10 cellular contexts compared by ENCODE assay signal in genomic region chr5:169301386-169301930, GRCh38. TPM values are rescaled to one million over a fixed set of nuclear protein-coding genes. Genes with fewer than 3 reads are reported as not detected.
DNase-seq lines count a peak whose midpoint lies in the region; ATAC-seq and TF ChIP-seq lines count a peak whose summit lies in the region.
"Had no signal": no experiment of that assay in that cellular context is flagged by ENCODE, and none has a peak within 500 bp of the region (broad histone marks: within the 10 kb centered on the region; RNA-seq: fewer than 3 reads in every experiment).

No MANE protein-coding gene starts in this region.

- no peak for ATAC-seq in central memory CD8-positive, alpha-beta T cell (replicated peaks; ENCODE audit: extremely low read depth, poor library complexity, severe bottlenecking)
- no peak for ATAC-seq in GM21717 (IDR thresholded peaks at IDR 0.05; ENCODE audit: unreplicated experiment)
- ATAC-seq: activated CD4-positive, CD25-positive, alpha-beta regulatory T cell treated with anti-CD3 and anti-CD28 coated beads, Interleukin-2, amount 50 U/mL, for 24 hours had no signal

- H3K36me3 Mint-ChIP-seq in HFFc6 (ENCODE audit: low read depth), result no peaks in the 10 kb centered on the region
- peaks cover 2% of the 10 kb centered on the region for H3K36me3 Mint-ChIP-seq in central memory CD8-positive, alpha-beta T cell (ENCODE audit: insufficient read depth)

- DNase-seq in HFFc6 (no peak), iPS-NIHi11 (ENCODE audit: low spot score) (peak; percentile 23), NCI-H1417 (lab: John Stamatoyannopoulos, UW) (no peak), mesenteric fat pad (ENCODE audit: low spot score) (no peak)
- no peak for DNase-seq in central memory CD8-positive, alpha-beta T cell (ENCODE audit: low spot score in 2 of 2)
- DNase-seq in activated naive CD4-positive, alpha-beta T cell treated with Interleukin-2 at 50 U/mL for 16 hours, result no peak
- DNase-seq: DMS153 had no signal

- no peak for TF ChIP-seq CTCF in HFFc6 (IDR thresholded peaks at IDR 0.05)

- H3K4me3 ChIP-seq in skin epidermis, result peak overlapping the region in 5 of 7 experiments; percentile 35 to 52 (median 42)

- H3K27me3 Mint-ChIP-seq in HFFc6 (ENCODE audit: insufficient read depth), result peaks cover 48% of the 10 kb centered on the region
- H3K27me3 Mint-ChIP-seq in central memory CD8-positive, alpha-beta T cell, result peaks cover 68% of the 10 kb centered on the region

- no peaks in the 10 kb centered on the region for H3K9me3 Mint-ChIP-seq in HFFc6
- no peaks in the 10 kb centered on the region for H3K9me3 Mint-ChIP-seq in central memory CD8-positive, alpha-beta T cell

- H3K27ac ChIP-seq in skin epidermis, result peak overlapping the region in 10 of 21 experiments; percentile 2 to 85 (median 72)

- peak overlapping the region; percentile 83 for H3K4me3 Mint-ChIP-seq in HFFc6
- H3K4me3 Mint-ChIP-seq in central memory CD8-positive, alpha-beta T cell, result peak overlapping the region; percentile 27

- peak overlapping the region; percentile 10; the same call in 1 of the 2 replicates for H3K27ac Mint-ChIP-seq in HFFc6
- no peak overlapping the region for H3K27ac Mint-ChIP-seq in central memory CD8-positive, alpha-beta T cell (ENCODE audit: low read depth)

- peaks cover 54% of the 10 kb centered on the region for H3K4me1 Mint-ChIP-seq in HFFc6 (ENCODE audit: low read depth)
- H3K4me1 Mint-ChIP-seq in central memory CD8-positive, alpha-beta T cell, result peaks cover 7% of the 10 kb centered on the region

RNA-seq across cellular contexts. Expression of gene SLIT3, which starts 0.5 kb away (rescaled TPM):
- 1 to 10 TPM; 4.2 to 8.3 (median 7.1) TPM for total RNA-seq in HFFc6 (2021; fragmentation: NEBNext Ultra II Directional; extraction: Animal tissue kit (Norgen Biotek cat#: 25700))
- 83.6 TPM for total RNA-seq in mesenteric fat pad
